2 cellular contexts compared by ENCODE assay signal in genomic region chr3:113783980-113784379, GRCh38.
TF ChIP-seq lines count a peak whose summit lies in the region.

No MANE protein-coding gene starts in this region.

TF ChIP-seq in HepG2, 621 proteins besides CTCF, POLR2A, EP300 and RAD21:
- TF ChIP-seq NCOA2 (CRISPR knock-in tag; IDR thresholded peaks at IDR 0.05) (no peak), MBNL3 (CRISPR knock-in tag; conservative IDR thresholded peaks at IDR 0.05) (no peak), TEF (CRISPR knock-in tag; IDR thresholded peaks at IDR 0.05) (no peak), STAT5B (CRISPR knock-in tag; IDR thresholded peaks at IDR 0.05) (no peak), RFXAP (CRISPR knock-in tag; IDR thresholded peaks at IDR 0.05; ENCODE audit: borderline replicate concordance) (no peak), CEBPB (IDR thresholded peaks at IDR 0.05; ENCODE audit: borderline replicate concordance, low read depth, low read length) (no peak), ZSCAN5A (CRISPR knock-in tag; IDR thresholded peaks at IDR 0.05; ENCODE audit: borderline replicate concordance) (no peak)

TF ChIP-seq in WTC11, 78 proteins besides CTCF, POLR2A, EP300 and RAD21:
- TF ChIP-seq NFATC4 (CRISPR knock-in tag; IDR thresholded peaks at IDR 0.05) (no peak), HMGA2 (CRISPR knock-in tag; IDR thresholded peaks at IDR 0.05) (no peak), AFF4 (CRISPR knock-in tag; IDR thresholded peaks at IDR 0.05; ENCODE audit: borderline replicate concordance) (no peak), NR2C2 (CRISPR knock-in tag; IDR thresholded peaks at IDR 0.05) (no peak), TCF7 (CRISPR knock-in tag; IDR thresholded peaks at IDR 0.05; ENCODE audit: low read depth) (no peak), ZNF671 (CRISPR knock-in tag; IDR thresholded peaks at IDR 0.05) (no peak), ZNF219 (CRISPR knock-in tag; IDR thresholded peaks at IDR 0.05; ENCODE audit: borderline replicate concordance) (no peak), E2F4 (CRISPR knock-in tag; IDR thresholded peaks at IDR 0.05; ENCODE audit: borderline replicate concordance, low read depth) (no peak), MXD4 (CRISPR knock-in tag; IDR thresholded peaks at IDR 0.05; ENCODE audit: borderline replicate concordance) (no peak), SP1 (CRISPR knock-in tag; conservative IDR thresholded peaks at IDR 0.05) (no peak), ZNF423 (CRISPR knock-in tag; IDR thresholded peaks at IDR 0.05) (no peak), NR1H2 (CRISPR knock-in tag; IDR thresholded peaks at IDR 0.05) (no peak), STAT6 (CRISPR knock-in tag; conservative IDR thresholded peaks at IDR 0.05; ENCODE audit: low read depth) (no peak), ZNF121 (CRISPR knock-in tag; IDR thresholded peaks at IDR 0.05) (no peak), ZNF138 (CRISPR knock-in tag; conservative IDR thresholded peaks at IDR 0.05) (no peak), USF1 (CRISPR knock-in tag; IDR thresholded peaks at IDR 0.05) (no peak), CBFB (CRISPR knock-in tag; IDR thresholded peaks at IDR 0.05; ENCODE audit: low read depth) (no peak)
